ENCODE assay signal across 22 cellular contexts in genomic region chr7:29972315-29972669, GRCh38. TPM values are rescaled to one million over a fixed set of nuclear protein-coding genes. Genes with fewer than 3 reads are reported as not detected.
A peak's percentile ranks its signal among the peaks of the same experiment; 100 is the strongest.
DNase-seq lines count a peak whose midpoint lies in the region; ATAC-seq, FAIRE-seq and TF ChIP-seq lines count a peak whose summit lies in the region.
"Had no signal": no experiment of that assay in that cellular context is flagged by ENCODE, and none has a peak within 500 bp of the region (broad histone marks: within the 10 kb centered on the region; RNA-seq: fewer than 3 reads in every experiment).

No MANE protein-coding gene starts in this region.

- peak overlapping the region; percentile 62 to 87 (median 70) for H3K27ac Mint-ChIP-seq in nephron
- H3K27ac Mint-ChIP-seq: CD14-positive monocyte; CD4-positive, alpha-beta memory T cell; HFFc6 had no signal

- no peak overlapping the region for H3K4me3 Mint-ChIP-seq in nephron
- H3K4me3 Mint-ChIP-seq: CD14-positive monocyte; CD4-positive, alpha-beta memory T cell; HFFc6 had no signal

- no peak for FAIRE-seq in HepG2 (lab: Jason Lieb, UNC)
- FAIRE-seq: GM12892, GM18507, HTR-8/SVneo had no signal

- H3K79me2 ChIP-seq in HepG2 (ENCODE audit: insufficient read depth, low read length): peaks cover 72% of the 10 kb centered on the region
- peaks cover 30% of the 10 kb centered on the region for H3K79me2 ChIP-seq in mesendoderm (ENCODE audit: control insufficient read depth, insufficient read depth, low read length)

- no peak overlapping the region for H2BK5ac ChIP-seq in mesendoderm (ENCODE audit: low read length)

- H4K20me1 ChIP-seq in HepG2 (ENCODE audit: insufficient read depth, low read length): peaks cover 38% of the 10 kb centered on the region
- H4K20me1 ChIP-seq: BLaER1 had no signal

- H2AK5ac ChIP-seq in mesendoderm (ENCODE audit: low read length): no peak overlapping the region

- intact Hi-C loops in HepG2 (cut with micrococcal nuclease; ENCODE audit: unreplicated experiment) (no loop called here), right lobe of liver (cut with DNase I) (no loop called here), transverse colon (cut with DNase I; ENCODE audit: low total_unique reads) (no loop called here)

- peaks cover 42% of the 10 kb centered on the region for H3K4me1 Mint-ChIP-seq in nephron

- peaks cover 5 to 20% of the 10 kb centered on the region in 2 experiments; a peak in 4 of 5 replicates for H3K36me3 ChIP-seq in HepG2 (replicated peaks in 1 of 2; ENCODE audit: control insufficient read depth in 1 of 2, insufficient read depth in 2 of 2, low read length in 2 of 2)
- no peaks in the 10 kb centered on the region for H3K36me3 ChIP-seq in right lobe of liver
- H3K36me3 ChIP-seq in tibial nerve: peaks cover 0 to 9% (median 0%) of the 10 kb centered on the region in 3 donors
- no peaks in the 10 kb centered on the region for H3K36me3 ChIP-seq in transverse colon
- H3K36me3 ChIP-seq in mesendoderm (ENCODE audit: control insufficient read depth, insufficient read depth, low read length): no peaks in the 10 kb centered on the region
- H3K36me3 ChIP-seq: BLaER1 had no signal

- TF ChIP-seq RAD21 in HepG2 (CRISPR knock-in tag; IDR thresholded peaks at IDR 0.05): no peak

- no peak overlapping the region for H4K8ac ChIP-seq in mesendoderm (ENCODE audit: low read depth, low read length)

- TF ChIP-seq EP300 in HepG2 (IDR thresholded peaks at IDR 0.05; ENCODE audit: low read depth in 2 of 2, low read length in 2 of 2) (no peak), HepG2 (CRISPR knock-in tag; IDR thresholded peaks at IDR 0.05; ENCODE audit: borderline replicate concordance) (no peak), tibial nerve (IDR thresholded peaks at IDR 0.05) (no peak), transverse colon (IDR thresholded peaks at IDR 0.05; ENCODE audit: low read depth) (no peak)

- H3K27ac ChIP-seq in HepG2 (ENCODE audit: extremely low read length, insufficient read depth, low read length): no peak overlapping the region
- no peak overlapping the region for H3K27ac ChIP-seq in right lobe of liver
- peak overlapping the region; percentile 44 for H3K27ac ChIP-seq in caudate nucleus (ENCODE audit: low read depth, low read length)
- H3K27ac ChIP-seq in tibial nerve: peak overlapping the region in 3 of 4 donors; percentile 44 to 86 (median 75)
- no peak overlapping the region for H3K27ac ChIP-seq in transverse colon
- no peak overlapping the region for H3K27ac ChIP-seq in mesendoderm (ENCODE audit: low read depth, low read length)
- H3K27ac ChIP-seq: 22Rv1, BLaER1, GM23248 had no signal

- H3K9ac ChIP-seq in HepG2 (ENCODE audit: insufficient read depth, low read depth, low read length): no peak overlapping the region
- H3K9ac ChIP-seq in mesendoderm (ENCODE audit: low read length): no peak overlapping the region
- H3K9ac ChIP-seq: BLaER1, GM23248 had no signal

- no peaks in the 10 kb centered on the region for H3K9me3 ChIP-seq in HepG2 (ENCODE audit: low read length)
- H3K9me3 ChIP-seq in right lobe of liver: no peaks in the 10 kb centered on the region
- H3K9me3 ChIP-seq in tibial nerve: no peaks in the 10 kb centered on the region
- H3K9me3 ChIP-seq in transverse colon: no peaks in the 10 kb centered on the region
- H3K9me3 ChIP-seq: BLaER1 had no signal

- BruUV-seq in HepG2 (replicated peaks; lab: Mats Ljungman, UMichigan): no TSS peak

- 94% methylated on average over 1 of the region's 1 CpG for WGBS in HepG2 (ENCODE audit: low lambda C conversion rate)
- 56% methylated on average over 1 of the region's 1 CpG for WGBS in right lobe of liver (ENCODE audit: insufficient coverage, low coverage, low lambda C conversion rate, missing lambda C conversion rate)
- WGBS in tibial nerve, 2 donors: 77 to 83% methylated on average over 1 of the region's 1 CpG
- WGBS in transverse colon (ENCODE audit: low coverage in 1 of 2), 2 donors: 93% methylated on average over 1 of the region's 1 CpG; no CpG with 5 or more reads in 1 of the 2 donors
- WGBS in mesendoderm (ENCODE audit: extremely low coverage, insufficient coverage, low lambda C conversion rate): no CpG with 5 or more reads among the region's 1 CpG

- H2AFZ ChIP-seq in HepG2 (ENCODE audit: low read length): no peak overlapping the region
- H2AFZ ChIP-seq: GM23248 had no signal

- H2BK15ac ChIP-seq in mesendoderm (replicated peaks; ENCODE audit: low read depth): no peak overlapping the region

- peaks cover 42% of the 10 kb centered on the region for H3K36me3 Mint-ChIP-seq in nephron (ENCODE audit: low read depth)
- H3K36me3 Mint-ChIP-seq: CD4-positive, alpha-beta memory T cell had no signal

- H3K4ac ChIP-seq in mesendoderm (ENCODE audit: low read depth, low read length): no peak overlapping the region

- H3K9me3 Mint-ChIP-seq in nephron: no peaks in the 10 kb centered on the region
- H3K9me3 Mint-ChIP-seq: HFFc6 had no signal

- ATAC-seq in HepG2: no peak
- no peak for ATAC-seq in right lobe of liver
- ATAC-seq: HCT116 had no signal

- TF ChIP-seq CTCF in HepG2 (CRISPR knock-in tag; IDR thresholded peaks at IDR 0.05) (no peak), right lobe of liver (IDR thresholded peaks at IDR 0.05) (no peak), nephron (IDR thresholded peaks at IDR 0.05; ENCODE audit: unreplicated experiment in 3 of 3) (no peak), tibial nerve (IDR thresholded peaks at IDR 0.05) (no peak), transverse colon (IDR thresholded peaks at IDR 0.05) (no peak)

- DNase-seq in HepG2 (ENCODE audit: low spot score): no peak
- DNase-seq in right lobe of liver: no peak
- DNase-seq in caudate nucleus (lab: John Stamatoyannopoulos, UW): no peak
- DNase-seq in tibial nerve (ENCODE audit: low spot score in 2 of 2): no peak
- DNase-seq in transverse colon: no peak
- DNase-seq in mesenteric fat pad (ENCODE audit: low spot score): no peak
- DNase-seq in mesendoderm: no peak
- DNase-seq: CD4-positive, alpha-beta memory T cell; DMS153; DMS79; GDM1; GM23248; H7; HFFc6 had no signal

- H3K27me3 Mint-ChIP-seq in nephron (ENCODE audit: low read depth): no peaks in the 10 kb centered on the region

- no peak overlapping the region for H3K4me2 ChIP-seq in HepG2 (ENCODE audit: low read depth, low read length)
- H3K4me2 ChIP-seq in mesendoderm (ENCODE audit: low read length): no peak overlapping the region
- H3K4me2 ChIP-seq: BLaER1 had no signal

- POLR2A ChIA-PET in HepG2 (lab: Yijun Ruan, JAX): no interaction called here

- in situ Hi-C loops in HepG2 (cut with HindIII; ENCODE audit: extremely low pct_ligation_motif_present, low pct_unique_long_range_greater_than_20kb): no loop called here
- in situ Hi-C loops in transverse colon (cut with MboI; ENCODE audit: low pct_ligation_motif_present in 1 of 4, low pct_unique_long_range_greater_than_20kb in 1 of 4, low sequenced_read_pairs in 3 of 4): no loop called here

- H4K5ac ChIP-seq in mesendoderm (ENCODE audit: low read length): no peak overlapping the region

- H3K4me3 ChIP-seq in HepG2 (replicated peaks in 1 of 3; ENCODE audit: insufficient read depth in 1 of 3, low read depth in 2 of 3, low read length in 3 of 3) (no peak overlapping the region), right lobe of liver (no peak overlapping the region), tibial nerve (no peak overlapping the region), transverse colon (no peak overlapping the region), mesendoderm (ENCODE audit: low read length) (no peak overlapping the region)
- H3K4me3 ChIP-seq: BLaER1, GM23248 had no signal

- no peak overlapping the region for H3K23ac ChIP-seq in mesendoderm (ENCODE audit: low read length)

- CTCF ChIA-PET in HepG2 (lab: Yijun Ruan, JAX; ENCODE audit: low intra/inter-chr PET ratio, low total read pairs): no interaction called here

- H3K27me3 ChIP-seq in HepG2 (ENCODE audit: control insufficient read depth in 1 of 2, insufficient read depth in 2 of 2, low read length in 2 of 2) (no peaks in the 10 kb centered on the region), right lobe of liver (no peaks in the 10 kb centered on the region), tibial nerve (no peaks in the 10 kb centered on the region), transverse colon (no peaks in the 10 kb centered on the region), mesendoderm (ENCODE audit: insufficient read depth, low read length, poor library complexity) (no peaks in the 10 kb centered on the region)
- H3K27me3 ChIP-seq: BLaER1 had no signal

- no peaks in the 10 kb centered on the region for H3K4me1 ChIP-seq in HepG2 (ENCODE audit: insufficient read depth, low read length)
- H3K4me1 ChIP-seq in right lobe of liver: no peaks in the 10 kb centered on the region
- H3K4me1 ChIP-seq in tibial nerve: peaks cover 0 to 65% (median 24%) of the 10 kb centered on the region in 4 donors
- peaks cover 0 to 11% (median 4%) of the 10 kb centered on the region in 4 donors for H3K4me1 ChIP-seq in transverse colon
- peaks cover 4% of the 10 kb centered on the region for H3K4me1 ChIP-seq in mesendoderm (ENCODE audit: control insufficient read depth, low read depth, low read length)
- H3K4me1 ChIP-seq: BLaER1 had no signal

- no peak overlapping the region for H3K56ac ChIP-seq in mesendoderm (ENCODE audit: low read length)

- H3K18ac ChIP-seq in mesendoderm (ENCODE audit: low read length): no peak overlapping the region

- no peak overlapping the region for H2BK120ac ChIP-seq in mesendoderm (ENCODE audit: low read depth, low read length)

- H3K79me1 ChIP-seq in mesendoderm (ENCODE audit: low read length): peaks cover 23% of the 10 kb centered on the region

- TF ChIP-seq POLR2A in HepG2 (IDR thresholded peaks at IDR 0.05; ENCODE audit: insufficient read depth in 1 of 2, low read depth in 2 of 2, low read length in 2 of 2): no peak
- TF ChIP-seq POLR2A in right lobe of liver (IDR thresholded peaks at IDR 0.05): no peak
- TF ChIP-seq POLR2A in tibial nerve (IDR thresholded peaks at IDR 0.05): no peak
- TF ChIP-seq POLR2A in transverse colon (IDR thresholded peaks at IDR 0.05): no peak

RNA-seq across cellular contexts. Expression of gene SCRN1, which starts 17.3 kb away (rescaled TPM):
- total RNA-seq in HepG2 (2016; rRNA removed; fragmentation: Illumina TruSeq; extraction: Trizol): 49.8 and 74.4 TPM in 2 replicates
- total RNA-seq in HepG2 (2016; cell fraction: cytosol; rRNA removed; fragmentation: Illumina TruSeq; extraction: Trizol; ENCODE audit: low read depth): 4.9 and 6.1 TPM in 2 replicates
- total RNA-seq in HepG2 (2016; cell fraction: insoluble cytoplasmic fraction; rRNA removed; fragmentation: Illumina TruSeq; extraction: Trizol): 49.7 and 72.4 TPM in 2 replicates
- total RNA-seq in HepG2 (2016; cell fraction: membrane; rRNA removed; fragmentation: Illumina TruSeq; extraction: Trizol): 19.2 and 21.8 TPM in 2 replicates
- 30.8 and 34.7 TPM in 2 replicates for total RNA-seq in HepG2 (2016; cell fraction: nucleus; rRNA removed; fragmentation: Illumina TruSeq; extraction: Trizol)
- polyA plus RNA-seq in HepG2 (2011; rRNA removed): 43.2 and 45.5 TPM in 2 replicates
- 34.6 and 50.4 TPM in 2 replicates for polyA plus RNA-seq in HepG2 (2011; cell fraction: cytosol; rRNA removed)
- 29.6 and 33.8 TPM in 2 replicates for polyA plus RNA-seq in HepG2 (2011; cell fraction: nucleus; rRNA removed)
- polyA plus RNA-seq in HepG2 (2012): 54.8 and 60.8 TPM in 2 replicates
- 2.6 and 2.8 TPM in 2 replicates for polyA plus RNA-seq in HepG2 (2016; cell fraction: cytosol; fragmentation: Illumina TruSeq; extraction: Trizol; ENCODE audit: low read depth)
- 50.7 and 51.5 TPM in 2 replicates for polyA plus RNA-seq in HepG2 (2016; cell fraction: insoluble cytoplasmic fraction; fragmentation: Illumina TruSeq; extraction: Trizol; ENCODE audit: low read depth)
- 6.7 and 7.7 TPM in 2 replicates for polyA plus RNA-seq in HepG2 (2016; cell fraction: membrane; fragmentation: Illumina TruSeq; extraction: Trizol; ENCODE audit: low read depth)
- 29.8 and 32.4 TPM in 2 replicates for polyA plus RNA-seq in HepG2 (2016; cell fraction: nucleus; fragmentation: Illumina TruSeq; extraction: Trizol; ENCODE audit: insufficient read depth, low read depth)
- polyA minus RNA-seq in HepG2 (2011; rRNA and poly(A)+ RNA removed; ENCODE audit: low replicate concordance): 7.8 and 87.3 TPM in 2 replicates
- 58.2 and 64.4 TPM in 2 replicates for polyA minus RNA-seq in HepG2 (2011; cell fraction: cytosol; rRNA and poly(A)+ RNA removed)
- 31.7 and 46.6 TPM in 2 replicates for polyA minus RNA-seq in HepG2 (2011; cell fraction: nucleus; rRNA and poly(A)+ RNA removed)
- total RNA-seq in right lobe of liver: 1 to 10 TPM; 1.3 to 2.9 (median 2.0) TPM
- 100 to 1,000 TPM in 3 of 4 donors, 10 to 100 TPM in 1; 65.1 to 161 (median 119) TPM for total RNA-seq in tibial nerve
- 10 to 100 TPM; 15.0 to 24.5 (median 17.3) TPM for total RNA-seq in transverse colon
- total RNA-seq in mesenteric fat pad: 36.9 TPM
- 65.6 TPM for polyA plus RNA-seq in mesendoderm (2013, experiment 1 of 2)
- 67.9 TPM for polyA plus RNA-seq in mesendoderm (2013, experiment 2 of 2)

RNA-seq across cellular contexts. Expression of gene FKBP14, which starts 54.2 kb away (rescaled TPM):
- total RNA-seq in HepG2 (2016; rRNA removed; fragmentation: Illumina TruSeq; extraction: Trizol) (20.2 and 32.3 TPM in 2 replicates), right lobe of liver (1 to 10 TPM; 4.0 to 8.7 (median 5.2) TPM), tibial nerve (10 to 100 TPM in 2 of 4 donors, 1 to 10 TPM in 2; 4.5 to 11.7 (median 8.7) TPM), transverse colon (10 to 100 TPM in 2 of 4 donors, 1 to 10 TPM in 1, under 1 TPM in 1; 0.75 to 12.7 (median 9.6) TPM), mesenteric fat pad (19.8 TPM)
- total RNA-seq in HepG2 (2016; cell fraction: cytosol; rRNA removed; fragmentation: Illumina TruSeq; extraction: Trizol; ENCODE audit: low read depth): 1.4 and 2.1 TPM in 2 replicates
- total RNA-seq in HepG2 (2016; cell fraction: insoluble cytoplasmic fraction; rRNA removed; fragmentation: Illumina TruSeq; extraction: Trizol): 24.8 and 33.7 TPM in 2 replicates
- total RNA-seq in HepG2 (2016; cell fraction: membrane; rRNA removed; fragmentation: Illumina TruSeq; extraction: Trizol): 6.5 and 7.2 TPM in 2 replicates
- 42.5 and 43.1 TPM in 2 replicates for total RNA-seq in HepG2 (2016; cell fraction: nucleus; rRNA removed; fragmentation: Illumina TruSeq; extraction: Trizol)
- polyA plus RNA-seq in HepG2 (2011; rRNA removed): 14.2 and 20.0 TPM in 2 replicates
- 9.5 and 13.3 TPM in 2 replicates for polyA plus RNA-seq in HepG2 (2011; cell fraction: cytosol; rRNA removed)
- 3.2 and 4.0 TPM in 2 replicates for polyA plus RNA-seq in HepG2 (2011; cell fraction: nucleus; rRNA removed)
- polyA plus RNA-seq in HepG2 (2012): 16.2 and 17.4 TPM in 2 replicates
- 0.87 and 1.7 TPM in 2 replicates for polyA plus RNA-seq in HepG2 (2016; cell fraction: cytosol; fragmentation: Illumina TruSeq; extraction: Trizol; ENCODE audit: low read depth)
- polyA plus RNA-seq in HepG2 (2016; cell fraction: insoluble cytoplasmic fraction; fragmentation: Illumina TruSeq; extraction: Trizol; ENCODE audit: low read depth): 14.3 and 18.2 TPM in 2 replicates
- polyA plus RNA-seq in HepG2 (2016; cell fraction: membrane; fragmentation: Illumina TruSeq; extraction: Trizol; ENCODE audit: low read depth): 3.0 and 3.7 TPM in 2 replicates
- polyA plus RNA-seq in HepG2 (2016; cell fraction: nucleus; fragmentation: Illumina TruSeq; extraction: Trizol; ENCODE audit: insufficient read depth, low read depth): 40.4 and 40.5 TPM in 2 replicates
- 5.7 and 13.0 TPM in 2 replicates for polyA minus RNA-seq in HepG2 (2011; rRNA and poly(A)+ RNA removed; ENCODE audit: low replicate concordance)
- 12.8 TPM in 2 replicates for polyA minus RNA-seq in HepG2 (2011; cell fraction: cytosol; rRNA and poly(A)+ RNA removed)
- 17.7 and 17.8 TPM in 2 replicates for polyA minus RNA-seq in HepG2 (2011; cell fraction: nucleus; rRNA and poly(A)+ RNA removed)
- polyA plus RNA-seq in mesendoderm (2013, experiment 1 of 2): 36.4 TPM
- 35.2 TPM for polyA plus RNA-seq in mesendoderm (2013, experiment 2 of 2)

RNA-seq across cellular contexts. Expression of gene PLEKHA8, which starts 55.9 kb away (rescaled TPM):
- total RNA-seq in HepG2 (2016; rRNA removed; fragmentation: Illumina TruSeq; extraction: Trizol) (26.4 and 32.5 TPM in 2 replicates), right lobe of liver (1 to 10 TPM; 2.7 to 8.1 (median 4.4) TPM), tibial nerve (10 to 100 TPM in 3 of 4 donors, 1 to 10 TPM in 1; 9.0 to 23.4 (median 13.0) TPM), transverse colon (10 to 100 TPM in 3 of 4 donors, 1 to 10 TPM in 1; 6.6 to 16.4 (median 13.1) TPM), mesenteric fat pad (13.7 TPM)
- 9.2 and 11.0 TPM in 2 replicates for total RNA-seq in HepG2 (2016; cell fraction: cytosol; rRNA removed; fragmentation: Illumina TruSeq; extraction: Trizol; ENCODE audit: low read depth)
- total RNA-seq in HepG2 (2016; cell fraction: insoluble cytoplasmic fraction; rRNA removed; fragmentation: Illumina TruSeq; extraction: Trizol): 22.6 and 30.8 TPM in 2 replicates
- 20.5 and 24.2 TPM in 2 replicates for total RNA-seq in HepG2 (2016; cell fraction: membrane; rRNA removed; fragmentation: Illumina TruSeq; extraction: Trizol)
- total RNA-seq in HepG2 (2016; cell fraction: nucleus; rRNA removed; fragmentation: Illumina TruSeq; extraction: Trizol): 29.3 and 30.9 TPM in 2 replicates
- polyA plus RNA-seq in HepG2 (2011; rRNA removed): 11.1 and 12.5 TPM in 2 replicates
- polyA plus RNA-seq in HepG2 (2011; cell fraction: cytosol; rRNA removed): 4.8 and 7.6 TPM in 2 replicates
- 14.1 and 14.5 TPM in 2 replicates for polyA plus RNA-seq in HepG2 (2011; cell fraction: nucleus; rRNA removed)
- polyA plus RNA-seq in HepG2 (2012): 12.0 and 14.3 TPM in 2 replicates
- 4.6 and 5.2 TPM in 2 replicates for polyA plus RNA-seq in HepG2 (2016; cell fraction: cytosol; fragmentation: Illumina TruSeq; extraction: Trizol; ENCODE audit: low read depth)
- polyA plus RNA-seq in HepG2 (2016; cell fraction: insoluble cytoplasmic fraction; fragmentation: Illumina TruSeq; extraction: Trizol; ENCODE audit: low read depth): 20.6 and 20.9 TPM in 2 replicates
- polyA plus RNA-seq in HepG2 (2016; cell fraction: membrane; fragmentation: Illumina TruSeq; extraction: Trizol; ENCODE audit: low read depth): 10.8 and 11.4 TPM in 2 replicates
- 18.0 and 18.2 TPM in 2 replicates for polyA plus RNA-seq in HepG2 (2016; cell fraction: nucleus; fragmentation: Illumina TruSeq; extraction: Trizol; ENCODE audit: insufficient read depth, low read depth)
- 4.2 and 13.4 TPM in 2 replicates for polyA minus RNA-seq in HepG2 (2011; rRNA and poly(A)+ RNA removed; ENCODE audit: low replicate concordance)
- 10.9 and 14.0 TPM in 2 replicates for polyA minus RNA-seq in HepG2 (2011; cell fraction: cytosol; rRNA and poly(A)+ RNA removed)
- 51.5 and 54.2 TPM in 2 replicates for polyA minus RNA-seq in HepG2 (2011; cell fraction: nucleus; rRNA and poly(A)+ RNA removed)
- 24.9 TPM for polyA plus RNA-seq in mesendoderm (2013, experiment 1 of 2)
- polyA plus RNA-seq in mesendoderm (2013, experiment 2 of 2): 24.8 TPM

Comparison
In these comparisons a context has a peak if more than half of its experiments do, and no peak if none do; other contexts are left out.
1. H3K27ac ChIP-seq: peak in caudate nucleus (single experiment) and tibial nerve (3 of 4); none in HepG2 (single experiment), right lobe of liver (0 of 3), transverse colon (0 of 4) and mesendoderm (single experiment).